ENCODE assay signal across 12 cellular contexts in genomic region chr3:13111874-13112520, GRCh38. TPM values are rescaled to one million over a fixed set of nuclear protein-coding genes. Genes with fewer than 3 reads are reported as not detected.
DNase-seq lines count a peak whose midpoint lies in the region; ATAC-seq and TF ChIP-seq lines count a peak whose summit lies in the region.
"Had no signal": no experiment of that assay in that cellular context is flagged by ENCODE, and none has a peak within 500 bp of the region (broad histone marks: within the 10 kb centered on the region; RNA-seq: fewer than 3 reads in every experiment).

No MANE protein-coding gene starts in this region.

- ATAC-seq in naive thymus-derived CD8-positive, alpha-beta T cell: no peak
- ATAC-seq: activated CD4-positive, alpha-beta T cell treated with anti-CD3 and anti-CD28 coated beads for 36 hours had no signal

- TF ChIP-seq CTCF in colonic mucosa (IDR thresholded peaks at IDR 0.05): no peak

- H3K4me1 ChIP-seq in colonic mucosa: peaks cover 10% of the 10 kb centered on the region

- peaks cover 0 to 4% (median 0%) of the 10 kb centered on the region in 5 donors for H3K27me3 Mint-ChIP-seq in naive thymus-derived CD8-positive, alpha-beta T cell
- H3K27me3 Mint-ChIP-seq: activated CD4-positive, alpha-beta T cell treated with anti-CD3 and anti-CD28 coated beads for 36 hours had no signal

- H3K36me3 ChIP-seq in colonic mucosa: no peaks in the 10 kb centered on the region

- no peaks in the 10 kb centered on the region for H3K27me3 ChIP-seq in colonic mucosa

- H3K4me3 Mint-ChIP-seq in naive thymus-derived CD8-positive, alpha-beta T cell: peak overlapping the region in 4 of 10 donors; percentile 3 to 45 (median 28)
- H3K4me3 Mint-ChIP-seq: activated CD4-positive, alpha-beta T cell treated with anti-CD3 and anti-CD28 coated beads for 36 hours; CD14-positive monocyte; central memory CD8-positive, alpha-beta T cell had no signal

- intact Hi-C loops in colonic mucosa (cut with DNase I): no loop called here

- H3K9me3 Mint-ChIP-seq in naive thymus-derived CD8-positive, alpha-beta T cell: no peaks in the 10 kb centered on the region
- H3K9me3 Mint-ChIP-seq: activated T-helper 2 cell treated with anti-CD3 and anti-CD28 coated beads, Interferon-gamma antibody, Interleukin-2, Interleukin-4, amounts not matched to agents 10 μg/mL and 5 μg/mL and 100 μg/mL, durations not matched to agents 14 hours and 24 hours and 36 hours; central memory CD8-positive, alpha-beta T cell had no signal

- no peak overlapping the region for H3K9ac ChIP-seq in colonic mucosa (ENCODE audit: low read depth in 2 of 2, low read length in 2 of 2)

- DNase-seq in COLO668 (lab: John Stamatoyannopoulos, UW; ENCODE audit: unreplicated experiment): peak; percentile 57
- peak; percentile 41 for DNase-seq in NCI-H146 treated with DMSO at 0.1 percent for 48 hours (lab: John Stamatoyannopoulos, UW; ENCODE audit: unreplicated experiment)
- peak; percentile 64 for DNase-seq in colonic mucosa
- peak in 1 of 10 donors; percentile 52 for DNase-seq in naive thymus-derived CD8-positive, alpha-beta T cell
- DNase-seq in UCSD-AML1 (lab: John Stamatoyannopoulos, UW; ENCODE audit: unreplicated experiment): no peak
- DNase-seq in NCI-H446 treated with DMSO at 0.1 percent for 48 hours (lab: John Stamatoyannopoulos, UW): no peak
- DNase-seq in OCI-M1 (lab: John Stamatoyannopoulos, UW): no peak
- no peak for DNase-seq in GM19240 (ENCODE audit: insufficient read length, low spot score)
- DNase-seq: activated CD4-positive, alpha-beta T cell treated with anti-CD3 and anti-CD28 coated beads for 36 hours had no signal

- H3K27ac ChIP-seq in colonic mucosa: no peak overlapping the region

- H3K27ac Mint-ChIP-seq in naive thymus-derived CD8-positive, alpha-beta T cell: peak overlapping the region in 7 of 10 donors; percentile 81 to 94 (median 90)
- H3K27ac Mint-ChIP-seq: activated CD4-positive, alpha-beta T cell treated with anti-CD3 and anti-CD28 coated beads for 36 hours; activated T-helper 2 cell treated with anti-CD3 and anti-CD28 coated beads, Interferon-gamma antibody, Interleukin-2, Interleukin-4, amounts not matched to agents 10 μg/mL and 5 μg/mL and 100 μg/mL, durations not matched to agents 14 hours and 24 hours and 36 hours; CD14-positive monocyte had no signal

- H3K4me3 ChIP-seq in colonic mucosa: no peak overlapping the region

- no peaks in the 10 kb centered on the region for H3K36me3 Mint-ChIP-seq in naive thymus-derived CD8-positive, alpha-beta T cell
- H3K36me3 Mint-ChIP-seq: CD14-positive monocyte had no signal

- H3K4me1 Mint-ChIP-seq in naive thymus-derived CD8-positive, alpha-beta T cell: peaks cover 4 to 37% (median 18%) of the 10 kb centered on the region in 4 donors

- H3K9me3 ChIP-seq in colonic mucosa: no peaks in the 10 kb centered on the region

- POLR2A ChIA-PET in naive thymus-derived CD8-positive, alpha-beta T cell (lab: Charles Lee): no interaction called here

RNA-seq across cellular contexts. Expression of gene IQSEC1, which starts 38.8 kb away (rescaled TPM):
- total RNA-seq in colonic mucosa: 10 to 100 TPM; 14.8 to 19.2 TPM
- 10 to 100 TPM; 43.4 to 47.7 TPM for total RNA-seq in naive thymus-derived CD8-positive, alpha-beta T cell
- polyA plus RNA-seq in naive thymus-derived CD8-positive, alpha-beta T cell: 10 to 100 TPM; 13.7 to 23.7 (median 15.7) TPM

Comparison
In these comparisons a context has a peak if more than half of its experiments do, and no peak if none do; other contexts are left out.
1. DNase-seq: peak in COLO668 (single experiment), NCI-H146 treated with DMSO at 0.1 percent for 48 hours (single experiment) and colonic mucosa (single experiment); none in UCSD-AML1 (single experiment), NCI-H446 treated with DMSO at 0.1 percent for 48 hours (single experiment), OCI-M1 (single experiment) and GM19240 (single experiment).